ENCODE assay signal across 30 cellular contexts in genomic region chr2:226181909-226182308, GRCh38.
"Had no signal": no experiment of that assay in that cellular context is flagged by ENCODE, and none has a peak within 500 bp of the region (broad histone marks: within the 10 kb centered on the region; RNA-seq: fewer than 3 reads in every experiment).

No MANE protein-coding gene starts in this region.

- H3K4me2 ChIP-seq: neural progenitor cell, smooth muscle cell had no signal

- H3K9ac ChIP-seq: neural progenitor cell, parathyroid adenoma had no signal

- H3K4me1 ChIP-seq: parathyroid adenoma, spleen, testis, upper lobe of left lung had no signal

- H3K9me3 ChIP-seq: ovary, testis had no signal

- ATAC-seq: naive thymus-derived CD8-positive, alpha-beta T cell; natural killer cell treated with Interleukin-12 subunit alpha and Interleukin-12 subunit beta and Interleukin-15 and Interleukin-18, amount 100 ng/mL, for 72 hours; psoas muscle; right cardiac atrium; sciatic nerve; stimulated activated memory B cell treated with anti-CD40 and anti-IgM and Interleukin-4, amounts not matched to agents 10 μg/mL and 1 μg/mL and 100 μg/mL, for 72 hours; stimulated activated naive CD8-positive, alpha-beta T cell treated with anti-CD3 and anti-CD28 coated beads, Interleukin-15, amount 100 ng/mL, for 72 hours; stimulated activated naive CD8-positive, alpha-beta T cell treated with anti-CD3 and anti-CD28 coated beads, Interleukin-15, Interleukin-2, amounts not matched to agents 100 U/mL and 50 U/mL, for 24 hours had no signal

- H3K79me2 ChIP-seq: parathyroid adenoma had no signal

- H3K27me3 ChIP-seq: neural progenitor cell, ovary, suprapubic skin, testis, tibial nerve, upper lobe of left lung had no signal

- DNase-seq: naive B cell; naive thymus-derived CD8-positive, alpha-beta T cell; occipital lobe; ovary; posterior cingulate gyrus; psoas muscle; right cardiac atrium; spleen; stimulated activated CD4-positive, alpha-beta T cell treated with anti-CD3 and anti-CD28 coated beads, Interleukin-12 subunit alpha, Interleukin-12 subunit beta, amount 100 ng/mL, for 4 hours; stimulated activated CD4-positive, alpha-beta T cell treated with anti-CD3 and anti-CD28 coated beads, Interleukin-1b, Interleukin-23, amount 100 ng/mL, for 48 hours; stimulated activated CD4-positive, alpha-beta T cell treated with anti-CD3 and anti-CD28 coated beads, Interleukin-4, amount 100 ng/mL, for 1 hour; stimulated activated CD4-positive, alpha-beta T cell treated with anti-CD3 and anti-CD28 coated beads, Interleukin-4, amount 100 ng/mL, for 4 hours; stimulated activated CD8-positive, alpha-beta memory T cell treated with anti-CD3 and anti-CD28 coated beads, Interleukin-4, amount 100 ng/mL, for 48 hours; stimulated activated naive CD4-positive, alpha-beta T cell; stimulated activated naive CD8-positive, alpha-beta T cell treated with anti-CD3 and anti-CD28 coated beads, Interleukin-15, amount 100 ng/mL, for 72 hours; stimulated activated naive CD8-positive, alpha-beta T cell treated with anti-CD3 and anti-CD28 coated beads, Interleukin-15, Interleukin-2, amounts not matched to agents 100 U/mL and 50 U/mL, for 24 hours; substantia nigra; testis; trophoblast cell; upper lobe of left lung had no signal

- H3K27ac Mint-ChIP-seq: naive B cell; natural killer cell treated with Interleukin-12 subunit alpha and Interleukin-12 subunit beta and Interleukin-15 and Interleukin-18, amount 100 ng/mL, for 72 hours; neural progenitor cell; progenitor cell of endocrine pancreas; stimulated activated memory B cell treated with anti-CD40 and anti-IgM and Interleukin-4, amounts not matched to agents 10 μg/mL and 1 μg/mL and 100 μg/mL, for 72 hours; stimulated activated naive CD8-positive, alpha-beta T cell treated with anti-CD3 and anti-CD28 coated beads, Interleukin-15, amount 100 ng/mL, for 72 hours had no signal

- H3K27me3 Mint-ChIP-seq: natural killer cell treated with Interleukin-12 subunit alpha and Interleukin-12 subunit beta and Interleukin-15 and Interleukin-18, amount 100 ng/mL, for 72 hours; progenitor cell of endocrine pancreas; stimulated activated naive CD8-positive, alpha-beta T cell treated with anti-CD3 and anti-CD28 coated beads, Interleukin-15, amount 100 ng/mL, for 72 hours had no signal

- H3K4me3 ChIP-seq: neural progenitor cell, ovary, psoas muscle, skin epidermis, smooth muscle cell, spleen, suprapubic skin, testis, tibial nerve, upper lobe of left lung had no signal

- H3K27ac ChIP-seq: neural progenitor cell, ovary, parathyroid adenoma, psoas muscle, skin epidermis, spleen, suprapubic skin, testis, tibial nerve, upper lobe of left lung had no signal

- H3K36me3 Mint-ChIP-seq: naive B cell; natural killer cell treated with Interleukin-12 subunit alpha and Interleukin-12 subunit beta and Interleukin-15 and Interleukin-18, amount 100 ng/mL, for 72 hours; stimulated activated memory B cell treated with anti-CD40 and anti-IgM and Interleukin-4, amounts not matched to agents 10 μg/mL and 1 μg/mL and 100 μg/mL, for 72 hours had no signal

- H3K4me3 Mint-ChIP-seq: naive B cell; naive thymus-derived CD8-positive, alpha-beta T cell; natural killer cell treated with Interleukin-12 subunit alpha and Interleukin-12 subunit beta and Interleukin-15 and Interleukin-18, amount 100 ng/mL, for 72 hours; neural progenitor cell; stimulated activated memory B cell treated with anti-CD40 and anti-IgM and Interleukin-4, amounts not matched to agents 10 μg/mL and 1 μg/mL and 100 μg/mL, for 72 hours; stimulated activated naive CD8-positive, alpha-beta T cell treated with anti-CD3 and anti-CD28 coated beads, Interleukin-15, amount 100 ng/mL, for 72 hours had no signal

- H3K4me1 Mint-ChIP-seq: naive B cell; naive thymus-derived CD8-positive, alpha-beta T cell; stimulated activated memory B cell treated with anti-CD40 and anti-IgM and Interleukin-4, amounts not matched to agents 10 μg/mL and 1 μg/mL and 100 μg/mL, for 72 hours; stimulated activated naive CD8-positive, alpha-beta T cell treated with anti-CD3 and anti-CD28 coated beads, Interleukin-15, amount 100 ng/mL, for 72 hours had no signal

- H3K36me3 ChIP-seq: neural progenitor cell, ovary, spleen, suprapubic skin, tibial nerve, upper lobe of left lung had no signal

- H2AFZ ChIP-seq: neural progenitor cell, parathyroid adenoma had no signal
